Comparison of ENCODE assay signal across 10 cellular contexts in the genomic region with DNA sequence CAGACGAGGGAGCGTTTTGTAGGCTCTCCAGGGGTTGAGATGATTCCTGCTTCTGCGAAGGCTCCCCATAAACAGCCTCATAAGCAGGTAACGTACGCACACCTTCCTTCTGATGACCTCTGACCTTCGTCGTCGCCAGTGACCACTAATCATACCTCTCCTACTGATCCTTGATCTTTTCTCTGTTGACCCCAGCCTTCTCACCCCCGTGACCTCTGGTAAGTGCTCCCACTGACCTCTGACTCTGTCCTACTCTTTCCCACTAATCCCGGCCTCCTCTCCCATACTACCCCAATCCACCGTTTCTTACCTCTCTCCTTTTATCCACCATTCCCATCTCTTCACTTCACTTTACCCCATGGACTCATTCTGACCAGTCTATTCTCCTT. TPM values are rescaled to one million over a fixed set of nuclear protein-coding genes. Genes with fewer than 3 reads are reported as not detected.
DNase-seq lines count a peak whose midpoint lies in the region; ATAC-seq and TF ChIP-seq lines count a peak whose summit lies in the region.
"Had no signal": no experiment of that assay in that cellular context is flagged by ENCODE, and none has a peak within 500 bp of the region (broad histone marks: within the 10 kb centered on the region; RNA-seq: fewer than 3 reads in every experiment).

No MANE protein-coding gene starts in this region.

- DNase-seq in AG10803 (ENCODE audit: low read depth) (no peak), cardiac fibroblast (ENCODE audit: low read depth in 2 of 2) (no peak), cerebellar cortex (ENCODE audit: low spot score) (no peak), D341Med (ENCODE audit: low spot score) (no peak), amygdala (lab: John Stamatoyannopoulos, UW) (no peak)
- no peak for DNase-seq in naive thymus-derived CD8-positive, alpha-beta T cell

- no peaks in the 10 kb centered on the region for H3K27me3 ChIP-seq in HUES6 (ENCODE audit: control insufficient read depth, insufficient read depth, low read length)

- H3K4me1 ChIP-seq in HUES6 (ENCODE audit: control insufficient read depth, insufficient read depth, low read length), result peaks cover 13% of the 10 kb centered on the region

- H3K9me3 ChIP-seq in HUES6 (ENCODE audit: control insufficient read depth, insufficient read depth, low read depth, low read length), result no peaks in the 10 kb centered on the region

- H3K4me1 Mint-ChIP-seq in naive thymus-derived CD8-positive, alpha-beta T cell, result peaks cover 17 to 49% (median 36%) of the 10 kb centered on the region in 4 donors

- no peaks in the 10 kb centered on the region for H3K36me3 Mint-ChIP-seq in naive thymus-derived CD8-positive, alpha-beta T cell

- H3K27ac Mint-ChIP-seq in naive thymus-derived CD8-positive, alpha-beta T cell, result peak overlapping the region; percentile 4 to 91 (median 80)

- H3K9me3 Mint-ChIP-seq in naive thymus-derived CD8-positive, alpha-beta T cell, result no peaks in the 10 kb centered on the region

- POLR2A ChIA-PET in naive thymus-derived CD8-positive, alpha-beta T cell (lab: Charles Lee), result interaction anchor here (0.9 to 1.0 kb wide), 2 partner anchors 206 to 410 kb away, joined by 3 to 5 read pairs; a partner anchor contains a TSS

- H3K4me3 ChIP-seq in AG10803 (ENCODE audit: low read length), result peak overlapping the region; percentile 62
- H3K4me3 ChIP-seq in HUES6 (ENCODE audit: low read depth, low read length), result peak overlapping the region; percentile 59
- peak overlapping the region; percentile 27 to 37 for H3K4me3 ChIP-seq in cardiac fibroblast (replicated peaks in 1 of 2; ENCODE audit: low read depth in 2 of 2, low read length in 2 of 2)

- peaks cover 0 to 12% (median 0%) of the 10 kb centered on the region in 5 donors for H3K27me3 Mint-ChIP-seq in naive thymus-derived CD8-positive, alpha-beta T cell

- H3K4me3 Mint-ChIP-seq in naive thymus-derived CD8-positive, alpha-beta T cell, result peak overlapping the region; percentile 81 to 95 (median 92)

- H3K27ac ChIP-seq in HUES6 (ENCODE audit: low read depth, low read length), result no peak overlapping the region

- no peak overlapping the region for H3K9ac ChIP-seq in HUES6 (ENCODE audit: low read length)

- no peak for TF ChIP-seq CTCF in AG10803 (conservative IDR thresholded peaks at IDR 0.05; ENCODE audit: low read length)
- TF ChIP-seq CTCF in cardiac fibroblast (IDR thresholded peaks at IDR 0.05; ENCODE audit: low read depth, low read length), result no peak

- no peaks in the 10 kb centered on the region for H3K36me3 ChIP-seq in HUES6 (ENCODE audit: control insufficient read depth, insufficient read depth, low read length)

- peak in 1 of 2 donors; percentile 1 for ATAC-seq in naive thymus-derived CD8-positive, alpha-beta T cell
- no peak for ATAC-seq in HG02973 (IDR thresholded peaks at IDR 0.05; ENCODE audit: unreplicated experiment)

RNA-seq across cellular contexts. Expression of a gene that starts 0.4 kb away (rescaled TPM):
- not detected for total RNA-seq in naive thymus-derived CD8-positive, alpha-beta T cell
- not detected for polyA plus RNA-seq in naive thymus-derived CD8-positive, alpha-beta T cell
- total RNA-seq: esophagus mucosa; T-helper 1 cell treated with Interleukin-12 subunit alpha and Interleukin-12 subunit beta and Interleukin-4 antibody, amounts not matched to agents 30 ng/mL and 1 ng/mL, for 36 hours had no signal

RNA-seq across cellular contexts. Expression of a gene that starts 0.6 kb away (rescaled TPM):
- 10 to 100 TPM; 18.4 to 18.5 TPM for total RNA-seq in naive thymus-derived CD8-positive, alpha-beta T cell
- polyA plus RNA-seq in naive thymus-derived CD8-positive, alpha-beta T cell, result 1 to 10 TPM in 1 of 3 donors, under 1 TPM in 2; 0.59 to 1.1 (median 0.67) TPM
